15 cellular contexts compared by ENCODE assay signal in the genomic region with DNA sequence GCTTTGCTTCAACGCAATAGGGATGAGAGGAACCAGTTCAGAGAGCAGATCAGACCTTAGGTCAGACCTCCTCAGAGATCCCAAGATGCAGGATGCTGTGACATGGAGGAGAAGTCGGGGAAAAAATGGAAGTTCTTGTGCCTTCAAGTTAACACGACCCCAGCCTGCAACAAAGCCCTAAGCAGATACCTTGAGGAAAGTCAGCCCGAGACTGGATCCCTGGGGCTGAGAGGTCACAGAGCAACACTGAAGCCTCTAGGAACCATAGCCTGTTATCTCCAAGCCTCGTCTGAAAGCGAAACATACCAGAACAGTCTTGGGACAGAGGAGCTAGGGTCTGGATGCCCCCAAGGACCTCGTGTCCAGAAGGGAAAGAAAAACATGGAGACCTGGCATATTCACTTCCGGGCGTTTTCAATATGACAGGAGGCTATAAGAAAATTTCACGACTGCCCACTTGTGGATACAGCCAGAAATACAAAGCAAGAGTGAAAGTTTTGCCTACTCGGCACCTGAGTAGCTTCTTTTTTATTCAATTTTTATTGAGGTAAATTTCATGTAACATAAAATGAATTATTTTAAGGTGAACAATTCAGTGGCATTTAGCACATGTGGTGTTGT. TPM values are rescaled to one million over a fixed set of nuclear protein-coding genes. Genes with fewer than 3 reads are reported as not detected.
DNase-seq lines count a peak whose midpoint lies in the region; ATAC-seq, FAIRE-seq and TF ChIP-seq lines count a peak whose summit lies in the region.
"Not testable (repeated sequence)": the region's sequence is repeated elsewhere in the genome, so short reads cannot be mapped to it uniquely, and the experiment has no call there.
"Had no signal": no experiment of that assay in that cellular context is flagged by ENCODE, and none has a peak within 500 bp of the region (broad histone marks: within the 10 kb centered on the region; RNA-seq: fewer than 3 reads in every experiment).

No MANE protein-coding gene starts in this region.

- H3K36me3 Mint-ChIP-seq in T-helper 17 cell (ENCODE audit: low read depth); activated CD8-positive, alpha-beta memory T cell treated with anti-CD3 and anti-CD28 coated beads, Interleukin-2, amount 10 ng/mL, durations not matched to agents 7 days and 5 days; chondrocyte (ENCODE audit: low read depth); osteocyte (ENCODE audit: unreplicated experiment): not testable (repeated sequence)

- RAD21 ChIA-PET in HCT116 (lab: Charles Lee; ENCODE audit: low non-redundant PET in 1 of 2, low total read pairs in 2 of 2, uncharacterized antibody in 2 of 2, unreplicated experiment in 2 of 2), result not testable (repeated sequence)

- DNase-seq in HCT116 (ENCODE audit: low read depth, low spot score); T-helper 17 cell: not testable (repeated sequence)
- DNase-seq in KBM-7, result peak; percentile 18
- peak; percentile 4 for DNase-seq in activated CD8-positive, alpha-beta memory T cell treated with anti-CD3 and anti-CD28 coated beads, Interleukin-2, amount 10 ng/mL, durations not matched to agents 7 days and 5 days
- peak; percentile 38 for DNase-seq in chondrocyte (ENCODE audit: low spot score)
- peak; percentile 37 for DNase-seq in kidney
- peak; percentile 79 for DNase-seq in osteocyte (ENCODE audit: extremely low spot score, unreplicated experiment)

- not testable (repeated sequence) for BruUV-seq in HCT116 (replicated peaks; lab: Mats Ljungman, UMichigan)

- not testable (repeated sequence) for H3K27ac ChIP-seq in HCT116 (ENCODE audit: low read depth, low read length); kidney (ENCODE audit: low read depth in 2 of 2, low read length in 2 of 2)

- H3K9me3 Mint-ChIP-seq in activated CD8-positive, alpha-beta memory T cell treated with anti-CD3 and anti-CD28 coated beads, Interleukin-2, amount 10 ng/mL, durations not matched to agents 7 days and 5 days (ENCODE audit: low read depth); chondrocyte (ENCODE audit: low read depth); osteocyte (ENCODE audit: unreplicated experiment): not testable (repeated sequence)

- not testable (repeated sequence) for H3K4me3 Mint-ChIP-seq in T-helper 17 cell; activated CD8-positive, alpha-beta memory T cell treated with anti-CD3 and anti-CD28 coated beads, Interleukin-2, amount 10 ng/mL, durations not matched to agents 7 days and 5 days; chondrocyte (ENCODE audit: unreplicated experiment); osteocyte (ENCODE audit: unreplicated experiment)

- not testable (repeated sequence) for FAIRE-seq in kidney (lab: Jason Lieb, UNC)

- not testable (repeated sequence) for H3K9ac ChIP-seq in HCT116 (ENCODE audit: low read length); kidney (ENCODE audit: low read length in 2 of 2)

- not testable (repeated sequence) for H3K79me2 ChIP-seq in HCT116 (ENCODE audit: insufficient read depth, low read length)

- not testable (repeated sequence) for H2AFZ ChIP-seq in HCT116 (ENCODE audit: low read depth, low read length, poor library complexity, severe bottlenecking)

- not testable (repeated sequence) for H3K4me3 ChIP-seq in HCT116 (replicated peaks in 1 of 2; ENCODE audit: low read depth in 1 of 2, low read length in 2 of 2); kidney (ENCODE audit: low read length in 2 of 2)

- H3K4me1 Mint-ChIP-seq in T-helper 17 cell; activated CD8-positive, alpha-beta memory T cell treated with anti-CD3 and anti-CD28 coated beads, Interleukin-2, amount 10 ng/mL, durations not matched to agents 7 days and 5 days; chondrocyte (ENCODE audit: low read depth); osteocyte (ENCODE audit: unreplicated experiment): not testable (repeated sequence)

- TF ChIP-seq CTCF in HCT116 (IDR thresholded peaks at IDR 0.05 in 2 of 3, conservative IDR thresholded peaks at IDR 0.05 in 1 of 3; ENCODE audit: borderline replicate concordance in 1 of 3, insufficient read depth in 1 of 3, low read depth in 2 of 3, low read length in 2 of 3); chondrocyte (IDR thresholded peaks at IDR 0.05); kidney (IDR thresholded peaks at IDR 0.05; ENCODE audit: borderline replicate concordance, extremely low read depth, insufficient read depth); osteocyte (IDR thresholded peaks at IDR 0.05): not testable (repeated sequence)

- TF ChIP-seq RAD21 in HCT116 (IDR thresholded peaks at IDR 0.05; ENCODE audit: low read depth), result not testable (repeated sequence)

- H3K9me3 ChIP-seq in HCT116 (ENCODE audit: control insufficient read depth in 1 of 2, insufficient read depth in 1 of 2, low read depth in 1 of 2, low read length in 2 of 2); T-helper 17 cell (ENCODE audit: control insufficient read depth, low read length, poor library complexity, severe bottlenecking); kidney (ENCODE audit: control insufficient read depth in 1 of 2, low read length in 2 of 2): not testable (repeated sequence)

- not testable (repeated sequence) for H3K27me3 Mint-ChIP-seq in T-helper 17 cell; activated CD8-positive, alpha-beta memory T cell treated with anti-CD3 and anti-CD28 coated beads, Interleukin-2, amount 10 ng/mL, durations not matched to agents 7 days and 5 days; chondrocyte (ENCODE audit: low read depth); osteocyte (ENCODE audit: unreplicated experiment)

- H3K27me3 ChIP-seq in HCT116 (ENCODE audit: insufficient read depth, low read length), result not testable (repeated sequence)

- H3K9me2 ChIP-seq in HCT116 (ENCODE audit: insufficient read depth), result not testable (repeated sequence)

- CTCF ChIA-PET in HCT116 (lab: Charles Lee); activated CD8-positive, alpha-beta memory T cell treated with anti-CD3 and anti-CD28 coated beads, Interleukin-2, amount 10 ng/mL, durations not matched to agents 7 days and 5 days (lab: Charles Lee): not testable (repeated sequence)

- not testable (repeated sequence) for H4K20me1 ChIP-seq in HCT116 (ENCODE audit: insufficient read depth)

- intact Hi-C loops in HCT116 (cut with micrococcal nuclease); kidney (cut with DNase I): not testable (repeated sequence)

- H3K36me3 ChIP-seq in HCT116 (ENCODE audit: control insufficient read depth in 1 of 2, insufficient read depth in 2 of 2, low read length in 2 of 2); kidney (ENCODE audit: control insufficient read depth in 1 of 2, insufficient read depth in 2 of 2, low read length in 2 of 2): not testable (repeated sequence)

- 0 out of 2 replicates have a peak, but pooled peaks have one; percentile 47 for ATAC-seq in HCT116
- not testable (repeated sequence) for ATAC-seq in T-helper 17 cell; activated CD8-positive, alpha-beta memory T cell treated with anti-CD3 and anti-CD28 coated beads, Interleukin-2, amount 10 ng/mL, durations not matched to agents 7 days and 5 days

- not testable (repeated sequence) for H3K4me2 ChIP-seq in HCT116 (ENCODE audit: low read length)

- H3K27ac Mint-ChIP-seq in T-helper 17 cell, result peak overlapping the region; percentile 19
- H3K27ac Mint-ChIP-seq in activated CD8-positive, alpha-beta memory T cell treated with anti-CD3 and anti-CD28 coated beads, Interleukin-2, amount 10 ng/mL, durations not matched to agents 7 days and 5 days; chondrocyte (ENCODE audit: unreplicated experiment); osteocyte (ENCODE audit: unreplicated experiment): not testable (repeated sequence)

- POLR2A ChIA-PET in HCT116 (lab: Charles Lee), result not testable (repeated sequence)

- in situ Hi-C loops in KBM-7 (cut with MboI; ENCODE audit: low pct_unique_long_range_greater_than_20kb, low sequenced_read_pairs), result not testable (repeated sequence)

- TF ChIP-seq POLR2A in HCT116 (IDR thresholded peaks at IDR 0.05; ENCODE audit: borderline replicate concordance, extremely low read depth, insufficient read depth, insufficient read length), result not testable (repeated sequence)

- H3K4me1 ChIP-seq in HCT116 (ENCODE audit: control insufficient read depth in 1 of 2, insufficient read depth in 2 of 2, low read length in 2 of 2); kidney (ENCODE audit: control insufficient read depth in 1 of 2, insufficient read depth in 1 of 2, low read depth in 1 of 2, low read length in 2 of 2): not testable (repeated sequence)

RNA-seq across cellular contexts. Expression of a gene that starts 18.3 kb away (rescaled TPM):
- total RNA-seq in HCT116 (2021; ENCODE audit: unreplicated experiment) (not detected), T-helper 17 cell (not detected), chondrocyte (not detected in 3 replicates), kidney (not detected), osteocyte (not detected in 2 replicates)
- polyA plus RNA-seq in HCT116 (2012), result not detected in 2 replicates
- total RNA-seq in activated CD8-positive, alpha-beta memory T cell treated with anti-CD3 and anti-CD28 coated beads, Interleukin-2, amount 10 ng/mL, durations not matched to agents 7 days and 5 days, result not detected
- polyA plus RNA-seq in kidney (ENCODE audit: insufficient read depth, low read depth, low replicate concordance), result not detected
- total RNA-seq: Calu3; CD4-positive, alpha-beta memory T cell; Daoy; G401; GM23338; H4; H9 had no signal
- polyA plus RNA-seq: A549; CD4-positive, alpha-beta memory T cell; GM23338 had no signal

RNA-seq across cellular contexts. Expression of a gene that starts 19.5 kb away (rescaled TPM):
- total RNA-seq in HCT116 (2021; ENCODE audit: unreplicated experiment) (not detected), T-helper 17 cell (not detected), chondrocyte (not detected in 3 replicates), kidney (not detected), osteocyte (not detected in 2 replicates)
- polyA plus RNA-seq in HCT116 (2012), result not detected in 2 replicates
- total RNA-seq in activated CD8-positive, alpha-beta memory T cell treated with anti-CD3 and anti-CD28 coated beads, Interleukin-2, amount 10 ng/mL, durations not matched to agents 7 days and 5 days, result not detected
- not detected for polyA plus RNA-seq in kidney (ENCODE audit: insufficient read depth, low read depth, low replicate concordance)
- total RNA-seq: Calu3; CD4-positive, alpha-beta memory T cell; Daoy; G401; GM23338; H4; H9 had no signal
- polyA plus RNA-seq: A549; CD4-positive, alpha-beta memory T cell; GM23338 had no signal

RNA-seq across cellular contexts. Expression of a gene that starts 55.9 kb away (rescaled TPM):
- total RNA-seq in HCT116 (2021; ENCODE audit: unreplicated experiment) (not detected), T-helper 17 cell (not detected), chondrocyte (not detected in 3 replicates), kidney (not detected), osteocyte (not detected in 2 replicates)
- polyA plus RNA-seq in HCT116 (2012), result not detected in 2 replicates
- total RNA-seq in activated CD8-positive, alpha-beta memory T cell treated with anti-CD3 and anti-CD28 coated beads, Interleukin-2, amount 10 ng/mL, durations not matched to agents 7 days and 5 days, result not detected
- polyA plus RNA-seq in kidney (ENCODE audit: insufficient read depth, low read depth, low replicate concordance), result not detected
- total RNA-seq: Calu3; CD4-positive, alpha-beta memory T cell; Daoy; G401; GM23338; H4; H9 had no signal
- polyA plus RNA-seq: A549; CD4-positive, alpha-beta memory T cell; GM23338 had no signal

RNA-seq across cellular contexts. Expression of a gene that starts 56.5 kb away (rescaled TPM):
- total RNA-seq in HCT116 (2021; ENCODE audit: unreplicated experiment) (0.34 TPM), T-helper 17 cell (1 to 10 TPM; 3.0 to 4.2 TPM), chondrocyte (not detected in 3 replicates), kidney (0.38 TPM), osteocyte (not detected in 2 replicates)
- 0.09 and 0.18 TPM in 2 replicates for polyA plus RNA-seq in HCT116 (2012)
- total RNA-seq in activated CD8-positive, alpha-beta memory T cell treated with anti-CD3 and anti-CD28 coated beads, Interleukin-2, amount 10 ng/mL, durations not matched to agents 7 days and 5 days, result 1 to 10 TPM in 1 of 2 experiments, under 1 TPM in 1; 0.75 to 1.1 TPM
- polyA plus RNA-seq in kidney (ENCODE audit: insufficient read depth, low read depth, low replicate concordance), result 0.30 TPM
- total RNA-seq: Calu3, G401, GM23338, H9 had no signal
- polyA plus RNA-seq: GM23338 had no signal

RNA-seq across cellular contexts. Expression of a gene that starts 56.7 kb away (rescaled TPM):
- total RNA-seq in HCT116 (2021; ENCODE audit: unreplicated experiment), result not detected
- not detected in 2 replicates for polyA plus RNA-seq in HCT116 (2012)
- total RNA-seq in T-helper 17 cell, result not detected
- total RNA-seq in activated CD8-positive, alpha-beta memory T cell treated with anti-CD3 and anti-CD28 coated beads, Interleukin-2, amount 10 ng/mL, durations not matched to agents 7 days and 5 days, result not detected
- total RNA-seq in chondrocyte, result not detected in 3 replicates
- not detected for total RNA-seq in kidney
- not detected for polyA plus RNA-seq in kidney (ENCODE audit: insufficient read depth, low read depth, low replicate concordance)
- total RNA-seq in osteocyte, result not detected in 2 replicates
- total RNA-seq: Calu3; CD4-positive, alpha-beta memory T cell; Daoy; G401; GM23338; H4; H9 had no signal
- polyA plus RNA-seq: A549; CD4-positive, alpha-beta memory T cell; GM23338 had no signal
